ENCODE assay signal across 15 cellular contexts in genomic region chr11:2761131-2762030, GRCh38.
DNase-seq lines count a peak whose midpoint lies in the region; ATAC-seq and TF ChIP-seq lines count a peak whose summit lies in the region.
"Had no signal": no experiment of that assay in that cellular context is flagged by ENCODE, and none has a peak within 500 bp of the region (broad histone marks: within the 10 kb centered on the region; RNA-seq: fewer than 3 reads in every experiment).

No MANE protein-coding gene starts in this region.

- H3K4me3 ChIP-seq in HEK293 (ENCODE audit: low read depth, low read length) (no peak overlapping the region), smooth muscle cell (no peak overlapping the region)
- H3K4me3 ChIP-seq: BLaER1 treated with 17β-estradiol and CSF1 and Interleukin-3, amounts not matched to agents 10 nM and 100 nM; PC-9 had no signal

- no peak overlapping the region for H3K9ac ChIP-seq in smooth muscle cell (ENCODE audit: low read depth)
- H3K9ac ChIP-seq: BLaER1 treated with 17β-estradiol and CSF1 and Interleukin-3, amounts not matched to agents 10 nM and 100 nM had no signal

- TF ChIP-seq CTCF in HEK293 (tag by site-specific recombination; IDR thresholded peaks at IDR 0.05) = no peak
- TF ChIP-seq CTCF in smooth muscle cell (IDR thresholded peaks at IDR 0.05; ENCODE audit: borderline replicate concordance, insufficient read depth, poor library complexity, severe bottlenecking) = no peak

- no peak overlapping the region for H3K27ac ChIP-seq in HEK293 (ENCODE audit: extremely low read depth, low read depth, low read length)
- no peak overlapping the region for H3K27ac ChIP-seq in smooth muscle cell (ENCODE audit: low read depth)
- H3K27ac ChIP-seq: BLaER1 treated with 17β-estradiol and CSF1 and Interleukin-3, amounts not matched to agents 10 nM and 100 nM; PC-9 had no signal

- CTCF ChIA-PET in HEK293 (lab: Yijun Ruan, JAX) = no interaction called here

- WGBS in smooth muscle cell (ENCODE audit: low lambda C conversion rate) = 97% methylated on average over 33 of the region's 33 CpGs

- no peaks in the 10 kb centered on the region for H3K9me3 ChIP-seq in HEK293 (ENCODE audit: control insufficient read depth, insufficient read depth, low read depth, low read length)
- H3K9me3 ChIP-seq in smooth muscle cell (replicated peaks; ENCODE audit: low read depth) = no peaks in the 10 kb centered on the region

- DNase-seq in activated CD8-positive, alpha-beta memory T cell treated with anti-CD3 and anti-CD28 coated beads, Interleukin-2, amount 50 U/mL, for 48 hours = peak; percentile 34
- peak; percentile 52 for DNase-seq in islet precursor cell
- DNase-seq in posterior vena cava (ENCODE audit: low spot score) = peak; percentile 51
- no peak for DNase-seq in smooth muscle cell (lab: John Stamatoyannopoulos, UW; ENCODE audit: unreplicated experiment)
- DNase-seq: central memory CD4-positive, alpha-beta T cell; Kasumi-1; NCI-H1694; NCI-H510A; PC-9; stimulated activated CD4-positive, alpha-beta T cell treated with anti-CD3 and anti-CD28 coated beads, Interleukin-4, amount 100 ng/mL, for 4 hours; stimulated activated naive CD4-positive, alpha-beta T cell treated with Interleukin-2 at 50 U/mL for 16 hours had no signal

- H3K36me3 ChIP-seq in HEK293 (ENCODE audit: control insufficient read depth in 2 of 2, insufficient read depth in 1 of 2, low read length in 2 of 2) = no peaks in the 10 kb centered on the region
- H3K36me3 ChIP-seq in smooth muscle cell (ENCODE audit: low read depth) = no peaks in the 10 kb centered on the region
- H3K36me3 ChIP-seq: BLaER1 treated with 17β-estradiol and CSF1 and Interleukin-3, amounts not matched to agents 10 nM and 100 nM had no signal

- no peaks in the 10 kb centered on the region for H3K27me3 ChIP-seq in smooth muscle cell (ENCODE audit: low read depth)
- H3K27me3 ChIP-seq: BLaER1 treated with 17β-estradiol and CSF1 and Interleukin-3, amounts not matched to agents 10 nM and 100 nM had no signal

- H3K79me2 ChIP-seq in smooth muscle cell (ENCODE audit: low read depth) = no peaks in the 10 kb centered on the region

- no peaks in the 10 kb centered on the region for H3K4me1 ChIP-seq in HEK293 (ENCODE audit: control insufficient read depth, insufficient read depth, low read length)
- no peaks in the 10 kb centered on the region for H3K4me1 ChIP-seq in smooth muscle cell (ENCODE audit: low read depth)

- H3F3A ChIP-seq in smooth muscle cell (ENCODE audit: low read depth) = no peaks in the 10 kb centered on the region

- no peak overlapping the region for H2AFZ ChIP-seq in smooth muscle cell (ENCODE audit: low read depth)
- H2AFZ ChIP-seq: PC-9 had no signal

- intact Hi-C loops in posterior vena cava (cut with DNase I) = no loop called here

- no peaks in the 10 kb centered on the region for H4K20me1 ChIP-seq in smooth muscle cell (ENCODE audit: low read depth)
- H4K20me1 ChIP-seq: BLaER1 treated with 17β-estradiol and CSF1 and Interleukin-3, amounts not matched to agents 10 nM and 100 nM had no signal

- ATAC-seq in HG03432 (IDR thresholded peaks at IDR 0.05; ENCODE audit: unreplicated experiment) (no peak), HG02870 (IDR thresholded peaks at IDR 0.05; ENCODE audit: unreplicated experiment) (no peak)

- POLR2A ChIA-PET in HEK293 (lab: Yijun Ruan, JAX) = no interaction called here

- no peak overlapping the region for H3K4me2 ChIP-seq in smooth muscle cell
- H3K4me2 ChIP-seq: BLaER1 treated with 17β-estradiol and CSF1 and Interleukin-3, amounts not matched to agents 10 nM and 100 nM; PC-9 had no signal

TF ChIP-seq in HEK293, 187 proteins besides CTCF, POLR2A, EP300 and RAD21:
- TF ChIP-seq ZNF362 (tag by site-specific recombination; IDR thresholded peaks at IDR 0.05) = no peak
- TF ChIP-seq KLF1 (tag by site-specific recombination; IDR thresholded peaks at IDR 0.05) = peak; percentile 65
